12 cellular contexts compared by ENCODE assay signal in the genomic region with DNA sequence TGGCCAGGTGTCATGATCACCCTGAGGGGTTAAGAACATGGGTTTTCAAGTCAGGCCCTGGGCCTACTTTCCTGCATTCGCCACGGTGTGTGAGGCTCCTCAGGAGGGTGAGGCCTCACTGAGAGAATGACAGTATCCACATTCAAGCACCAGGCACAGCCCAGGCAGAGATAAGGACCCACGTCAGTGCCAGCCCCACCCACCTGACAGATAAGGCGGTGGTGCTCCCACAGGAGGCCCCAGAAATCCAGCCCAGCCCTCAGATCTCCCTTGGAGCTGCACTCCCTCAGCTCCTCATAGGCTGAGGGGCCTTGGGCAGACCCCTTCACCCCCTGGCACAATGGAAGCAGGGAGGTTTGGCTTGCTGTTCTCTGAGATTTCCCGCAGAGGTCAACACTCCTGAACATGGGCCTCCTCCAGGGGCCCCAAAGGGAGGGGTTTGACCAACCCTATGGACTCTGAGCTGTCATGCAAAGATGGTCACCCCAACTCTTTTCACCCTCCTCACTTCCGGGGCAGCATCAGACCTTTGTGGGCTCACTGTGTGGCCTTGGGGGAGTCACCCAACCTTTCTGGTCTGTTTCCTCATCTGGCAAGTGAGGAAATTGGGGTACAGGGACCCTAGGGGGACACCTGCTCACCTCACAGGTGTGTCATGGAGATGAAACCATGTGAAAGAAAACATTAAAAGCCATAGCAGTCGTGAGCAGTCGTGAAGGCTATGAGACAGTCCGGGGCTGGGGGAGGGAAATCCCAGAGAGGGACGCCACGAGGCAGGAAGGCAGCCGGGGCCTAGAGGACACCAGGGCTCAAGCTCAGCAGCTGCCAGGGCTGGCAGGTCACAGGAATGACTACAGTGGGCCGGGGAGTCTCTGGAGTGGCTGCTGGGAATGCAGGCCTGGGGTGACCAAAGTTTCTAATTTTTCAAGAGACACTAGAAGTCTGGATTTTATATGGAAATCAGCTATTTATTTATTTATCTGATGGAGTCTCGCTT. TPM values are rescaled to one million over a fixed set of nuclear protein-coding genes. Genes with fewer than 3 reads are reported as not detected.
A peak's percentile ranks its signal among the peaks of the same experiment; 100 is the strongest.
DNase-seq lines count a peak whose midpoint lies in the region; ATAC-seq, FAIRE-seq and TF ChIP-seq lines count a peak whose summit lies in the region.
"Had no signal": no experiment of that assay in that cellular context is flagged by ENCODE, and none has a peak within 500 bp of the region (broad histone marks: within the 10 kb centered on the region; RNA-seq: fewer than 3 reads in every experiment).

No MANE protein-coding gene starts in this region.

- no peak overlapping the region for H3K9ac ChIP-seq in astrocyte (ENCODE audit: low read length)

- no peaks in the 10 kb centered on the region for H3K9me3 ChIP-seq in KOPT-K1 (ENCODE audit: insufficient read depth, low read length, poor library complexity, severe bottlenecking)
- H3K9me3 ChIP-seq in astrocyte (ENCODE audit: insufficient read depth, low read depth, low read length) = no peaks in the 10 kb centered on the region
- H3K9me3 ChIP-seq in suprapubic skin = no peaks in the 10 kb centered on the region

- ATAC-seq in left colon (peak; percentile 79), HG02885 (IDR thresholded peaks at IDR 0.05; ENCODE audit: poor library complexity, unreplicated experiment) (no peak), HG03442 (IDR thresholded peaks at IDR 0.05; ENCODE audit: unreplicated experiment) (no peak)

- TF ChIP-seq POLR2A in suprapubic skin (IDR thresholded peaks at IDR 0.05) = no peak

- DNase-seq in astrocyte (ENCODE audit: low read depth) = peak; percentile 42
- DNase-seq in left colon = peak; percentile 88 to 89
- peak in 1 of 2 donors; percentile 57 for DNase-seq in suprapubic skin (ENCODE audit: low spot score in 2 of 2)
- no peak for DNase-seq in putamen (ENCODE audit: low spot score)
- DNase-seq: activated CD8-positive, alpha-beta memory T cell treated with anti-CD3 and anti-CD28 coated beads, Interleukin-2, amount 50 U/mL, for 48 hours; hypothalamus; NCI-H446 treated with DMSO at 0.1 percent for 48 hours; SW 1271 had no signal

- H3K4me1 ChIP-seq in astrocyte (ENCODE audit: insufficient read depth, low read length) (peaks cover 5% of the 10 kb centered on the region), suprapubic skin (peaks cover 40% of the 10 kb centered on the region)

- H3K27me3 Mint-ChIP-seq in astrocyte (ENCODE audit: low read depth, unreplicated experiment) = peaks cover 3% of the 10 kb centered on the region

- no peaks in the 10 kb centered on the region for H3K36me3 Mint-ChIP-seq in astrocyte (ENCODE audit: low read depth, unreplicated experiment)

- H3K27ac Mint-ChIP-seq in astrocyte (ENCODE audit: unreplicated experiment) = no peak overlapping the region

- 56% methylated on average over 14 of the region's 14 CpGs for WGBS in suprapubic skin

- no peaks in the 10 kb centered on the region for H3K79me2 ChIP-seq in astrocyte (ENCODE audit: insufficient read depth, low read length)

- H3K9me3 Mint-ChIP-seq in astrocyte (ENCODE audit: unreplicated experiment) = no peaks in the 10 kb centered on the region

- H3K4me3 ChIP-seq in astrocyte (ENCODE audit: insufficient read depth, low read depth, low read length) (no peak overlapping the region), suprapubic skin (no peak overlapping the region)

- no peak overlapping the region for H3K4me2 ChIP-seq in astrocyte (ENCODE audit: low read length)

- H3K4me3 Mint-ChIP-seq in astrocyte (ENCODE audit: unreplicated experiment) = no peak overlapping the region

- FAIRE-seq in astrocyte (lab: Jason Lieb, UNC) = no peak
- FAIRE-seq: colon had no signal

- H4K20me1 ChIP-seq in astrocyte (ENCODE audit: insufficient read depth, low read length) = no peaks in the 10 kb centered on the region

- intact Hi-C loops in left colon (cut with DNase I, micrococcal nuclease) = no loop called here

- H3K36me3 ChIP-seq in KOPT-K1 (ENCODE audit: insufficient read depth, low read length) = no peaks in the 10 kb centered on the region
- H3K36me3 ChIP-seq in astrocyte (ENCODE audit: insufficient read depth, low read length) = no peaks in the 10 kb centered on the region
- no peaks in the 10 kb centered on the region for H3K36me3 ChIP-seq in suprapubic skin

- TF ChIP-seq EP300 in suprapubic skin (IDR thresholded peaks at IDR 0.05) = no peak

- H3K4me1 Mint-ChIP-seq in astrocyte (ENCODE audit: low read depth, unreplicated experiment) = peaks cover 14% of the 10 kb centered on the region

- H3K27ac ChIP-seq in KOPT-K1 (ENCODE audit: low read depth, low read length, poor library complexity, severe bottlenecking) (peak overlapping the region; percentile 81), astrocyte (ENCODE audit: low read depth, low read length) (no peak overlapping the region), suprapubic skin (peak overlapping the region; percentile 85)

- H2AFZ ChIP-seq in astrocyte (ENCODE audit: low read depth, low read length) = no peak overlapping the region

- TF ChIP-seq CTCF in astrocyte (IDR thresholded peaks at IDR 0.05; ENCODE audit: insufficient read depth, low read depth, low read length) = no peak
- TF ChIP-seq CTCF in suprapubic skin (IDR thresholded peaks at IDR 0.05) = no peak

- H3K27me3 ChIP-seq in astrocyte (ENCODE audit: insufficient read depth, low read length) (no peaks in the 10 kb centered on the region), suprapubic skin (no peaks in the 10 kb centered on the region)

RNA-seq across cellular contexts. Expression of a gene that starts 15.4 kb away (rescaled TPM):
- 0.14 and 0.93 TPM in 2 replicates for total RNA-seq in astrocyte
- 10 to 100 TPM; 15.8 to 18.1 TPM for total RNA-seq in left colon
- total RNA-seq in suprapubic skin = 100 to 1,000 TPM in 3 of 4 donors, 10 to 100 TPM in 1; 34.7 to 215 (median 205) TPM

RNA-seq across cellular contexts. Expression of a gene that starts 24.0 kb away (rescaled TPM):
- total RNA-seq in astrocyte (70.9 and 71.1 TPM in 2 replicates), left colon (10 to 100 TPM; 32.3 to 35.3 TPM), suprapubic skin (10 to 100 TPM; 27.8 to 66.2 (median 51.0) TPM)
